ENCODE assay signal across 30 cellular contexts in genomic region chr17:78026381-78026780, GRCh38.
DNase-seq lines count a peak whose midpoint lies in the region; ATAC-seq and TF ChIP-seq lines count a peak whose summit lies in the region.
"Had no signal": no experiment of that assay in that cellular context is flagged by ENCODE, and none has a peak within 500 bp of the region (broad histone marks: within the 10 kb centered on the region; RNA-seq: fewer than 3 reads in every experiment).

No MANE protein-coding gene starts in this region.

- no peaks in the 10 kb centered on the region for H3K9me3 ChIP-seq in psoas muscle
- H3K9me3 ChIP-seq in stomach: no peaks in the 10 kb centered on the region
- H3K9me3 ChIP-seq: body of pancreas, esophagus muscularis mucosa, lower lobe of right lung, Peyer's patch, sigmoid colon had no signal

- H3K27me3 ChIP-seq in psoas muscle (ENCODE audit: insufficient read depth in 3 of 3, low read length in 2 of 3) (no peaks in the 10 kb centered on the region), stomach (no peaks in the 10 kb centered on the region)
- H3K27me3 ChIP-seq: body of pancreas, esophagus muscularis mucosa, hepatocyte, Peyer's patch, sigmoid colon had no signal

- H3K4me3 Mint-ChIP-seq in activated naive CD8-positive, alpha-beta T cell treated with anti-CD3 and anti-CD28 coated beads for 36 hours: no peak overlapping the region
- H3K4me3 Mint-ChIP-seq: activated T-cell treated with anti-CD3 and anti-CD28 coated beads, Interleukin-2, amount 50 U/mL, for 24 hours; CD14-positive monocyte; GM23338; WTC11 had no signal

- no peak for TF ChIP-seq EP300 in stomach (IDR thresholded peaks at IDR 0.05)

- H3K4me3 ChIP-seq in psoas muscle (no peak overlapping the region), stomach (no peak overlapping the region)
- H3K4me3 ChIP-seq: body of pancreas, esophagus muscularis mucosa, GM23338, hepatocyte, lower lobe of right lung, Peyer's patch, sigmoid colon had no signal

- H3K27ac Mint-ChIP-seq in activated naive CD8-positive, alpha-beta T cell treated with anti-CD3 and anti-CD28 coated beads for 36 hours: peak overlapping the region; percentile 0
- H3K27ac Mint-ChIP-seq: activated T-cell treated with anti-CD3 and anti-CD28 coated beads, Interleukin-2, amount 50 U/mL, for 24 hours; GM23338; progenitor cell of endocrine pancreas; WTC11 had no signal

- ATAC-seq in psoas muscle (peak in 2 of 4 donors; percentile 22 to 30), GM18511 (IDR thresholded peaks at IDR 0.05; ENCODE audit: unreplicated experiment) (no peak)
- ATAC-seq: body of pancreas; GM23338; lower lobe of right lung; naive thymus-derived CD4-positive, alpha-beta T cell; WTC11 had no signal

- intact Hi-C loops in psoas muscle (cut with DNase I) (no loop called here), stomach (cut with DNase I; ENCODE audit: low total_unique reads) (no loop called here)

- H3K36me3 Mint-ChIP-seq in activated naive CD8-positive, alpha-beta T cell treated with anti-CD3 and anti-CD28 coated beads for 36 hours: peaks cover 3% of the 10 kb centered on the region

- H3K36me3 ChIP-seq in psoas muscle (ENCODE audit: insufficient read depth in 1 of 2, low read depth in 1 of 2) (peaks cover 2 to 3% of the 10 kb centered on the region in 2 donors), stomach (peaks cover 0 to 7% (median 4%) of the 10 kb centered on the region in 4 donors)
- H3K36me3 ChIP-seq: lower lobe of right lung, Peyer's patch had no signal

- peak; percentile 94 for DNase-seq in AML-193 (lab: John Stamatoyannopoulos, UW)
- DNase-seq in GM03348 (ENCODE audit: low spot score): peak; percentile 40
- no peak for DNase-seq in activated naive CD8-positive, alpha-beta T cell treated with anti-CD3 and anti-CD28 coated beads for 36 hours
- no peak for DNase-seq in psoas muscle
- DNase-seq in retina: no peak
- no peak for DNase-seq in stomach
- DNase-seq: activated CD4-positive, alpha-beta T cell treated with anti-CD3 and anti-CD28 coated beads, Interleukin-2, amount 50 U/mL, for 1 hour; activated effector memory CD4-positive, alpha-beta T cell treated with anti-CD3 and anti-CD28 coated beads, Interleukin-2, amount 50 U/mL, for 16 hours; activated T-cell treated with anti-CD3 and anti-CD28 coated beads, Interleukin-2, amount 50 U/mL, for 24 hours; body of pancreas; cerebellar nuclear complex; DND-41; lower lobe of right lung; naive thymus-derived CD4-positive, alpha-beta T cell; NCI-H526; NK-92 treated with Interleukin-12 subunit alpha and Interleukin-12 subunit beta, amount 100 ng/mL, for 24 hours; nucleus accumbens; Peyer's patch; SHP77 treated with DMSO at 0.1 percent for 48 hours; sigmoid colon; stimulated activated CD4-positive, alpha-beta T cell treated with anti-CD3 and anti-CD28 coated beads, Interleukin-4, amount 100 ng/mL, for 4 hours; substantia nigra; trophoblast cell had no signal

- peak overlapping the region; percentile 57 for H3K27ac ChIP-seq in psoas muscle
- H3K27ac ChIP-seq in stomach: no peak overlapping the region
- H3K27ac ChIP-seq: body of pancreas, esophagus muscularis mucosa, hepatocyte, lower lobe of right lung, Peyer's patch, sigmoid colon had no signal

- no peaks in the 10 kb centered on the region for H3K27me3 Mint-ChIP-seq in activated naive CD8-positive, alpha-beta T cell treated with anti-CD3 and anti-CD28 coated beads for 36 hours
- H3K27me3 Mint-ChIP-seq: activated T-cell treated with anti-CD3 and anti-CD28 coated beads, Interleukin-2, amount 50 U/mL, for 24 hours; naive thymus-derived CD4-positive, alpha-beta T cell; progenitor cell of endocrine pancreas had no signal

- 83 to 86% (median 84%) methylated on average over 2 of the region's 2 CpGs for WGBS in psoas muscle, 3 donors
- WGBS in stomach, 5 donors: 90 to 96% (median 91%) methylated on average over 2 of the region's 2 CpGs

- no peaks in the 10 kb centered on the region for H3K9me3 Mint-ChIP-seq in activated naive CD8-positive, alpha-beta T cell treated with anti-CD3 and anti-CD28 coated beads for 36 hours
- H3K9me3 Mint-ChIP-seq: activated T-cell treated with anti-CD3 and anti-CD28 coated beads, Interleukin-2, amount 50 U/mL, for 24 hours; GM23338; naive thymus-derived CD4-positive, alpha-beta T cell; WTC11 had no signal

- TF ChIP-seq CTCF in psoas muscle (IDR thresholded peaks at IDR 0.05) (no peak), stomach (IDR thresholded peaks at IDR 0.05) (no peak)

- TF ChIP-seq POLR2A in stomach (IDR thresholded peaks at IDR 0.05): no peak

- peaks cover 26% of the 10 kb centered on the region for H3K4me1 Mint-ChIP-seq in activated naive CD8-positive, alpha-beta T cell treated with anti-CD3 and anti-CD28 coated beads for 36 hours

- H3K4me1 ChIP-seq in psoas muscle (peaks cover 24% of the 10 kb centered on the region), stomach (peaks cover 0 to 13% (median 5%) of the 10 kb centered on the region in 4 donors)
- H3K4me1 ChIP-seq: body of pancreas, Peyer's patch had no signal

Comparison
In these comparisons a context has a peak if more than half of its experiments do, and no peak if none do; other contexts are left out.
1. DNase-seq: peak in AML-193 (2 of 2) and GM03348 (single experiment); none in activated naive CD8-positive, alpha-beta T cell treated with anti-CD3 and anti-CD28 coated beads for 36 hours (single experiment), psoas muscle (0 of 2), retina (single experiment) and stomach (single experiment).